Comparison of ENCODE assay signal across 9 cellular contexts in genomic region chr10:46283217-46283944, GRCh38. TPM values are rescaled to one million over a fixed set of nuclear protein-coding genes. Genes with fewer than 3 reads are reported as not detected.
DNase-seq lines count a peak whose midpoint lies in the region; ATAC-seq, FAIRE-seq and TF ChIP-seq lines count a peak whose summit lies in the region.
"Had no signal": no experiment of that assay in that cellular context is flagged by ENCODE, and none has a peak within 500 bp of the region (broad histone marks: within the 10 kb centered on the region; RNA-seq: fewer than 3 reads in every experiment).

No MANE protein-coding gene starts in this region.

- H3K27ac ChIP-seq in keratinocyte (ENCODE audit: control insufficient read depth, insufficient read depth, low read length) (no peak overlapping the region), thoracic aorta (peak overlapping the region; percentile 13 to 74)

- H3K4me2 ChIP-seq in keratinocyte (ENCODE audit: control insufficient read depth, extremely low read depth, insufficient read depth, low read depth, low read length) = no peak overlapping the region

- no peaks in the 10 kb centered on the region for H3K9me1 ChIP-seq in keratinocyte (ENCODE audit: control insufficient read depth, extremely low read depth, insufficient read depth, low read length)

- TF ChIP-seq CTCF in keratinocyte (optimal IDR thresholded peaks at IDR 0.05 in 1 of 3, IDR thresholded peaks at IDR 0.05 in 1 of 3, conservative IDR thresholded peaks at IDR 0.05 in 1 of 3; ENCODE audit: extremely low read depth in 1 of 3, insufficient read depth in 2 of 3, low read length in 3 of 3) = no peak
- peak; percentile 17 for TF ChIP-seq CTCF in thoracic aorta (IDR thresholded peaks at IDR 0.05)
- TF ChIP-seq CTCF in omental fat pad (IDR thresholded peaks at IDR 0.05) = no peak

- dilution Hi-C loops in keratinocyte (cut with MboI; ENCODE audit: extremely low pct_ligation_motif_present, low sequenced_read_pairs) = no loop called here

- DNase-seq in activated CD4-positive, alpha-beta T cell treated with anti-CD3 and anti-CD28 coated beads, Interleukin-2, amount 10 ng/mL, durations not matched to agents 7 days and 5 days = no peak
- DNase-seq in activated CD4-positive, alpha-beta T cell treated with anti-CD3 and anti-CD28 coated beads, Interleukin-2, amount 50 U/mL, for 1 hour = no peak
- DNase-seq in keratinocyte (ENCODE audit: low read depth, low spot score) = no peak
- no peak for DNase-seq in thoracic aorta (ENCODE audit: low spot score)
- DNase-seq in omental fat pad (ENCODE audit: low spot score) = no peak
- DNase-seq in activated effector memory CD4-positive, alpha-beta T cell treated with anti-CD3 and anti-CD28 coated beads, Interleukin-2, amount 50 U/mL, for 16 hours = no peak

- peak overlapping the region; percentile 89 for H3K27ac Mint-ChIP-seq in activated CD4-positive, alpha-beta T cell treated with anti-CD3 and anti-CD28 coated beads, Interleukin-2, amount 10 ng/mL, durations not matched to agents 7 days and 5 days
- H3K27ac Mint-ChIP-seq in activated naive CD8-positive, alpha-beta T cell = no peak overlapping the region

- peak overlapping the region; percentile 86 for H3K4me3 Mint-ChIP-seq in activated CD4-positive, alpha-beta T cell treated with anti-CD3 and anti-CD28 coated beads, Interleukin-2, amount 10 ng/mL, durations not matched to agents 7 days and 5 days
- peak overlapping the region; percentile 86 for H3K4me3 Mint-ChIP-seq in activated naive CD8-positive, alpha-beta T cell

- H3K27me3 ChIP-seq in keratinocyte (ENCODE audit: control insufficient read depth, extremely low read depth, insufficient read depth, low read length) (peaks cover 22% of the 10 kb centered on the region), thoracic aorta (replicated peaks; ENCODE audit: insufficient read depth) (no peaks in the 10 kb centered on the region)

- peaks cover 33% of the 10 kb centered on the region for H3K4me1 Mint-ChIP-seq in activated CD4-positive, alpha-beta T cell treated with anti-CD3 and anti-CD28 coated beads, Interleukin-2, amount 10 ng/mL, durations not matched to agents 7 days and 5 days
- peaks cover 18% of the 10 kb centered on the region for H3K4me1 Mint-ChIP-seq in activated naive CD8-positive, alpha-beta T cell (ENCODE audit: low read depth)

- H3K9me3 ChIP-seq in keratinocyte (ENCODE audit: control insufficient read depth, low read depth, low read length) = no peaks in the 10 kb centered on the region
- H3K9me3 ChIP-seq in thoracic aorta = no peaks in the 10 kb centered on the region

- no peaks in the 10 kb centered on the region for H4K20me1 ChIP-seq in keratinocyte (ENCODE audit: control insufficient read depth, extremely low read depth, insufficient read depth, low read length)

- no peak for FAIRE-seq in keratinocyte (lab: Jason Lieb, UNC)

- peaks cover 29% of the 10 kb centered on the region for H3K27me3 Mint-ChIP-seq in activated CD4-positive, alpha-beta T cell treated with anti-CD3 and anti-CD28 coated beads, Interleukin-2, amount 10 ng/mL, durations not matched to agents 7 days and 5 days
- no peaks in the 10 kb centered on the region for H3K27me3 Mint-ChIP-seq in activated naive CD8-positive, alpha-beta T cell

- POLR2A ChIA-PET in activated CD4-positive, alpha-beta T cell treated with anti-CD3 and anti-CD28 coated beads, Interleukin-2, amount 10 ng/mL, durations not matched to agents 7 days and 5 days (lab: Charles Lee) = interaction anchor here (0.6 to 1.5 kb wide), 3 partner anchors 14 to 1097 kb away, joined by 3 to 4 read pairs (median 4); no protein-coding TSS in a partner anchor

- H2AFZ ChIP-seq in keratinocyte (ENCODE audit: control insufficient read depth, low read length) = no peak overlapping the region

- CTCF ChIA-PET in activated CD4-positive, alpha-beta T cell treated with anti-CD3 and anti-CD28 coated beads, Interleukin-2, amount 10 ng/mL, durations not matched to agents 7 days and 5 days (lab: Charles Lee) = interaction anchor here (0.6 to 1.4 kb wide), 5 partner anchors 8 to 177 kb away, joined by 3 to 7 read pairs (median 4); no protein-coding TSS in a partner anchor

- H3K4me1 ChIP-seq in keratinocyte (ENCODE audit: control insufficient read depth, extremely low read depth, insufficient read depth, low read length) (peaks cover 3% of the 10 kb centered on the region), thoracic aorta (ENCODE audit: control insufficient read depth in 1 of 2, low read depth in 2 of 2) (peaks cover 14 to 15% of the 10 kb centered on the region in 2 donors)

- no peak overlapping the region for H3K9ac ChIP-seq in keratinocyte (ENCODE audit: control insufficient read depth, extremely low read depth, insufficient read depth, low read length)

- H3K36me3 Mint-ChIP-seq in activated CD4-positive, alpha-beta T cell treated with anti-CD3 and anti-CD28 coated beads, Interleukin-2, amount 10 ng/mL, durations not matched to agents 7 days and 5 days (ENCODE audit: low read depth) = no peaks in the 10 kb centered on the region
- no peaks in the 10 kb centered on the region for H3K36me3 Mint-ChIP-seq in activated naive CD8-positive, alpha-beta T cell

- H3K79me2 ChIP-seq in keratinocyte (ENCODE audit: control insufficient read depth, insufficient read depth, low read length) = no peaks in the 10 kb centered on the region

- H3K9me3 Mint-ChIP-seq in activated CD4-positive, alpha-beta T cell treated with anti-CD3 and anti-CD28 coated beads, Interleukin-2, amount 10 ng/mL, durations not matched to agents 7 days and 5 days = no peaks in the 10 kb centered on the region
- H3K9me3 Mint-ChIP-seq in activated naive CD8-positive, alpha-beta T cell (ENCODE audit: low read depth) = no peaks in the 10 kb centered on the region

- H3K36me3 ChIP-seq in keratinocyte (ENCODE audit: control insufficient read depth in 2 of 2, extremely low read depth in 1 of 2, insufficient read depth in 2 of 2, low read length in 2 of 2) (no peaks in the 10 kb centered on the region), thoracic aorta (no peaks in the 10 kb centered on the region)

- peak overlapping the region in 2 of 3 experiments; percentile 35 to 43 for H3K4me3 ChIP-seq in keratinocyte (ENCODE audit: control insufficient read depth in 2 of 3, extremely low read depth in 1 of 3, insufficient read depth in 2 of 3, low read depth in 1 of 3, low read length in 3 of 3)
- H3K4me3 ChIP-seq in thoracic aorta = peak overlapping the region; percentile 90

- ATAC-seq in thoracic aorta (ENCODE audit: insufficient number of reproducible peaks, low FRiP score, low read depth) (no peak), omental fat pad (ENCODE audit: low FRiP score) (no peak), HG03432 (IDR thresholded peaks at IDR 0.05; ENCODE audit: unreplicated experiment) (no peak)

RNA-seq across cellular contexts. Expression of gene ANTXRL, which starts 3.4 kb away (rescaled TPM):
- under 1 TPM; 0.52 to 0.57 TPM for total RNA-seq in activated CD4-positive, alpha-beta T cell treated with anti-CD3 and anti-CD28 coated beads, Interleukin-2, amount 10 ng/mL, durations not matched to agents 7 days and 5 days
- polyA plus RNA-seq in keratinocyte = not detected in 3 replicates
- polyA plus RNA-seq in keratinocyte (2011; ENCODE audit: low read depth) = not detected
- not detected in 2 replicates for polyA plus RNA-seq in keratinocyte (2011; cell fraction: cytosol; rRNA removed)
- polyA plus RNA-seq in keratinocyte (2011; cell fraction: nucleus; rRNA removed) = not detected in 2 replicates
- not detected in 2 replicates for polyA plus RNA-seq in keratinocyte (2012; ENCODE audit: low replicate concordance)
- not detected in 3 replicates for polyA minus RNA-seq in keratinocyte
- polyA minus RNA-seq in keratinocyte (2011; cell fraction: cytosol; rRNA and poly(A)+ RNA removed) = not detected
- not detected in 2 replicates for polyA minus RNA-seq in keratinocyte (2011; cell fraction: nucleus; rRNA and poly(A)+ RNA removed)
- not detected for total RNA-seq in thoracic aorta
- not detected for total RNA-seq in omental fat pad
- total RNA-seq: IMR-90 had no signal
- polyA plus RNA-seq: IMR-90 had no signal
